Comparison of ENCODE assay signal across 14 cellular contexts in the genomic region with DNA sequence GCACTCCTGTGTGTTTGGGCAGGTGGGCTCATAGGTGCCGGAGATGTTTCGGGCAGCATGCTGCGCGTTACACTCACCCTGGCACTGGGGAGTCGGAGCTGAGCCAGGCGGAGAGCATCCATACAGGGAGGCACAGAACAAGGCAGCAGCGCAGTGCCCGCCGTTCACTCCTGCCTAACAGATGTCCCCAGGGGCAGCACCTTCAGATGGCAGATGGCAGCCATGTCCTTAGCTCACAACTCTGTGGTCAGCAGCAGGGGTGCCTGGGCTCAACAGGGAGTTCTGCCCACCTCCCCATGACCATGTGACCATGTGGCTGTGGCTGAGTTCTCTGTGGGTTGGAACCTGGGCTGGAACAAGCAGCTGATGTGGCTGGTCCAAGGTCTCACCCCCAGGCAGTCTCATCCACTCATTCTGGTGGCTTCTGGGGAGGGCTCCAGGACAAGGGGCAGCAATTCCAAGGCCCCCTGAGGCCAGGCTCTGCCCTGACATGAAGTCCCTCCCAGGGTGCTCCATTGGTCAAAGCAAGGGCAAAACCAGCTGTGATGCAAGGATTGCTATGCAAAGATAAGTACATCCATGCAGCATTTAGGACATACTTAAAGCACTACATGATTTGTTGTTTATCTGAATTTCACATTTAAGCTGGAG.
DNase-seq lines count a peak whose midpoint lies in the region; ATAC-seq lines count a peak whose summit lies in the region.
"Had no signal": no experiment of that assay in that cellular context is flagged by ENCODE, and none has a peak within 500 bp of the region (broad histone marks: within the 10 kb centered on the region; RNA-seq: fewer than 3 reads in every experiment).

No MANE protein-coding gene starts in this region.

- ATAC-seq in HG03439 (IDR thresholded peaks at IDR 0.05; ENCODE audit: unreplicated experiment) = no peak
- ATAC-seq: HCT116 had no signal

- H3K27ac Mint-ChIP-seq in activated CD4-positive, alpha-beta T cell treated with anti-CD3 and anti-CD28 coated beads, Interleukin-2, amount 10 ng/mL, durations not matched to agents 7 days and 5 days = no peak overlapping the region

- H3K27me3 Mint-ChIP-seq in activated CD4-positive, alpha-beta T cell treated with anti-CD3 and anti-CD28 coated beads, Interleukin-2, amount 10 ng/mL, durations not matched to agents 7 days and 5 days = peaks cover 10% of the 10 kb centered on the region

- no peaks in the 10 kb centered on the region for H3K9me3 Mint-ChIP-seq in activated CD4-positive, alpha-beta T cell treated with anti-CD3 and anti-CD28 coated beads, Interleukin-2, amount 10 ng/mL, durations not matched to agents 7 days and 5 days

- H3K36me3 Mint-ChIP-seq in activated CD4-positive, alpha-beta T cell treated with anti-CD3 and anti-CD28 coated beads, Interleukin-2, amount 10 ng/mL, durations not matched to agents 7 days and 5 days (ENCODE audit: low read depth) = no peaks in the 10 kb centered on the region

- CTCF ChIA-PET in activated CD4-positive, alpha-beta T cell treated with anti-CD3 and anti-CD28 coated beads, Interleukin-2, amount 10 ng/mL, durations not matched to agents 7 days and 5 days (lab: Charles Lee) = no interaction called here

- POLR2A ChIA-PET in activated CD4-positive, alpha-beta T cell treated with anti-CD3 and anti-CD28 coated beads, Interleukin-2, amount 10 ng/mL, durations not matched to agents 7 days and 5 days (lab: Charles Lee) = no interaction called here

- no peaks in the 10 kb centered on the region for H3K4me1 Mint-ChIP-seq in activated CD4-positive, alpha-beta T cell treated with anti-CD3 and anti-CD28 coated beads, Interleukin-2, amount 10 ng/mL, durations not matched to agents 7 days and 5 days

- DNase-seq in activated CD4-positive, alpha-beta T cell treated with anti-CD3 and anti-CD28 coated beads, Interleukin-2, amount 10 ng/mL, durations not matched to agents 7 days and 5 days = peak; percentile 5
- DNase-seq in activated CD4-positive, alpha-beta T cell treated with anti-CD3 and anti-CD28 coated beads for 48 hours = no peak
- DNase-seq in stimulated activated CD4-positive, alpha-beta T cell treated with anti-CD3 and anti-CD28 coated beads, Interleukin-4, amount 100 ng/mL, for 24 hours = peak; percentile 3
- no peak for DNase-seq in stimulated activated CD4-positive, alpha-beta T cell treated with anti-CD3 and anti-CD28 coated beads, Interleukin-1b, Interleukin-23, amount 100 ng/mL, for 48 hours
- peak; percentile 3 for DNase-seq in mucosa of gallbladder (ENCODE audit: low spot score)
- peak; percentile 37 for DNase-seq in ureter (ENCODE audit: low spot score)
- DNase-seq in NCI-H82 treated with DMSO at 0.1 percent for 48 hours (lab: John Stamatoyannopoulos, UW; ENCODE audit: unreplicated experiment) = no peak
- DNase-seq: 8988T, MV-4-11, NCI-H1417 treated with DMSO at 0.1 percent for 48 hours, NCI-H2029 treated with DMSO at 0.1 percent for 48 hours, OCI-M1 had no signal

- H3K4me3 Mint-ChIP-seq in activated CD4-positive, alpha-beta T cell treated with anti-CD3 and anti-CD28 coated beads, Interleukin-2, amount 10 ng/mL, durations not matched to agents 7 days and 5 days = no peak overlapping the region

Comparison
In these comparisons a context has a peak if more than half of its experiments do, and no peak if none do; other contexts are left out.
1. DNase-seq: peak in activated CD4-positive, alpha-beta T cell treated with anti-CD3 and anti-CD28 coated beads, Interleukin-2, amount 10 ng/mL, durations not matched to agents 7 days and 5 days (single experiment), stimulated activated CD4-positive, alpha-beta T cell treated with anti-CD3 and anti-CD28 coated beads, Interleukin-4, amount 100 ng/mL, for 24 hours (single experiment), mucosa of gallbladder (single experiment) and ureter (single experiment); none in activated CD4-positive, alpha-beta T cell treated with anti-CD3 and anti-CD28 coated beads for 48 hours (single experiment), stimulated activated CD4-positive, alpha-beta T cell treated with anti-CD3 and anti-CD28 coated beads, Interleukin-1b, Interleukin-23, amount 100 ng/mL, for 48 hours (single experiment) and NCI-H82 treated with DMSO at 0.1 percent for 48 hours (single experiment).